1 cellular context compared by ENCODE assay signal in genomic region chrX:47572773-47573333, GRCh38.
TF ChIP-seq lines count a peak whose summit lies in the region.

No MANE protein-coding gene starts in this region.

TF ChIP-seq in H1, 55 proteins besides CTCF, POLR2A, EP300 and RAD21:
- TF ChIP-seq ZNF274 (IDR thresholded peaks at IDR 0.05; ENCODE audit: borderline replicate concordance, extremely low read depth, low read length): no peak
